7 cellular contexts compared by ENCODE assay signal in genomic region chr2:10147050-10147692, GRCh38. TPM values are rescaled to one million over a fixed set of nuclear protein-coding genes. Genes with fewer than 3 reads are reported as not detected.
DNase-seq lines count a peak whose midpoint lies in the region; ATAC-seq, FAIRE-seq and TF ChIP-seq lines count a peak whose summit lies in the region.
"Not testable (repeated sequence)": the region's sequence is repeated elsewhere in the genome, so short reads cannot be mapped to it uniquely, and the experiment has no call there.

No MANE protein-coding gene starts in this region.

- H2AFZ ChIP-seq in K562 (ENCODE audit: low read depth, low read length) = not testable (repeated sequence)

- FAIRE-seq in K562 (lab: Jason Lieb, UNC) = not testable (repeated sequence)

- WGBS in K562 (ENCODE audit: insufficient coverage, low coverage, missing lambda C conversion rate) = 77% methylated on average over 13 of the region's 15 CpGs
- 87 to 97% (median 95%) methylated on average over 15 of the region's 15 CpGs for WGBS in spleen, 5 donors

- not testable (repeated sequence) for H3K36me3 Mint-ChIP-seq in CD4-positive, CD25-positive, alpha-beta regulatory T cell; chondrocyte (ENCODE audit: low read depth)
- H3K36me3 Mint-ChIP-seq in activated CD4-positive, alpha-beta T cell treated with anti-CD3 and anti-CD28 coated beads, Interleukin-2, amount 10 ng/mL, durations not matched to agents 7 days and 5 days (ENCODE audit: low read depth) = peaks cover 64% of the 10 kb centered on the region

- not testable (repeated sequence) for H3K27me3 Mint-ChIP-seq in CD4-positive, CD25-positive, alpha-beta regulatory T cell; activated CD4-positive, alpha-beta T cell treated with anti-CD3 and anti-CD28 coated beads, Interleukin-2, amount 10 ng/mL, durations not matched to agents 7 days and 5 days; chondrocyte (ENCODE audit: low read depth)

- TF ChIP-seq POLR2A in K562 (conservative IDR thresholded peaks at IDR 0.05); spleen (IDR thresholded peaks at IDR 0.05): not testable (repeated sequence)

- not testable (repeated sequence) for H3K9me3 ChIP-seq in CD4-positive, CD25-positive, alpha-beta regulatory T cell (ENCODE audit: control insufficient read depth in 2 of 2, low read length in 2 of 2); K562 (replicated peaks; ENCODE audit: control insufficient read depth, insufficient read depth, low read depth, low read length); spleen

- not testable (repeated sequence) for H3K4me3 ChIP-seq in CD4-positive, CD25-positive, alpha-beta regulatory T cell (ENCODE audit: low read depth, low read length); K562; spleen

- H3K27ac Mint-ChIP-seq in CD4-positive, CD25-positive, alpha-beta regulatory T cell = peak overlapping the region; percentile 11 to 71 (median 52)
- H3K27ac Mint-ChIP-seq in activated CD4-positive, alpha-beta T cell treated with anti-CD3 and anti-CD28 coated beads, Interleukin-2, amount 10 ng/mL, durations not matched to agents 7 days and 5 days = peak overlapping the region; percentile 68
- H3K27ac Mint-ChIP-seq in chondrocyte (ENCODE audit: unreplicated experiment) = not testable (repeated sequence)

- TF ChIP-seq EP300 in K562 (IDR thresholded peaks at IDR 0.05; ENCODE audit: low read length) = not testable (repeated sequence)

- not testable (repeated sequence) for DNase-seq in CD4-positive, CD25-positive, alpha-beta regulatory T cell; RWPE1 (ENCODE audit: low spot score); activated CD4-positive, alpha-beta T cell treated with anti-CD3 and anti-CD28 coated beads, Interleukin-2, amount 10 ng/mL, durations not matched to agents 7 days and 5 days; K562 (ENCODE audit: extremely low read depth in 1 of 4, low spot score in 3 of 4)
- DNase-seq in chondrocyte (ENCODE audit: low spot score) (peak; percentile 27), cardiac septum (ENCODE audit: low spot score) (peak; percentile 22), spleen (peak; percentile 32)

- not testable (repeated sequence) for TF ChIP-seq RAD21 in K562 (CRISPR knock-in tag; conservative IDR thresholded peaks at IDR 0.05 in 1 of 2, IDR thresholded peaks at IDR 0.05 in 1 of 2)

- in situ Hi-C loops in K562 (cut with MboI) = loop anchor here (10.0 kb wide), 1 partner anchor 268 kb away; no protein-coding TSS in a partner anchor

- H3K4me1 ChIP-seq in CD4-positive, CD25-positive, alpha-beta regulatory T cell (ENCODE audit: control insufficient read depth, insufficient read depth, low read length, poor library complexity, severe bottlenecking); spleen: not testable (repeated sequence)
- H3K4me1 ChIP-seq in K562 (replicated peaks in 1 of 2; ENCODE audit: control insufficient read depth in 2 of 2, insufficient read depth in 2 of 2, low read length in 2 of 2) = peaks cover 0 to 11% of the 10 kb centered on the region in 2 experiments; a peak in 2 of 5 replicates

- not testable (repeated sequence) for H3K4me2 ChIP-seq in K562 (ENCODE audit: insufficient read depth, low read length)

- not testable (repeated sequence) for TF ChIP-seq CTCF in RWPE1 (conservative IDR thresholded peaks at IDR 0.05; ENCODE audit: low read depth); K562 (IDR thresholded peaks at IDR 0.05 in 2 of 3, conservative IDR thresholded peaks at IDR 0.05 in 1 of 3; ENCODE audit: insufficient read depth in 2 of 3, low read depth in 1 of 3, low read length in 3 of 3); chondrocyte (IDR thresholded peaks at IDR 0.05); spleen (IDR thresholded peaks at IDR 0.05 in 8 of 11, conservative IDR thresholded peaks at IDR 0.05 in 3 of 11)

- H3K27ac ChIP-seq in CD4-positive, CD25-positive, alpha-beta regulatory T cell (ENCODE audit: insufficient read depth, low read length, poor library complexity, severe bottlenecking); K562 (ENCODE audit: extremely low read depth, low read depth, low read length); spleen: not testable (repeated sequence)
- H3K27ac ChIP-seq in RWPE1 = peak overlapping the region; percentile 16; the same call in 1 of the 2 replicates

- POLR2A ChIA-PET in RWPE1 (lab: Yijun Ruan, JAX; ENCODE audit: low non-redundant PET); activated CD4-positive, alpha-beta T cell treated with anti-CD3 and anti-CD28 coated beads, Interleukin-2, amount 10 ng/mL, durations not matched to agents 7 days and 5 days (lab: Charles Lee); K562 (lab: Yijun Ruan, JAX): not testable (repeated sequence)

- BruUV-seq in K562 (replicated peaks; lab: Mats Ljungman, UMichigan) = not testable (repeated sequence)

- not testable (repeated sequence) for H3K36me3 ChIP-seq in CD4-positive, CD25-positive, alpha-beta regulatory T cell (ENCODE audit: control insufficient read depth, insufficient read depth, low read length)
- H3K36me3 ChIP-seq in K562 (ENCODE audit: control insufficient read depth, insufficient read depth, low read length) (peaks cover 47% of the 10 kb centered on the region; the same call in 2 of the 3 replicates), spleen (peaks cover 0 to 59% (median 0%) of the 10 kb centered on the region in 6 donors)

- H3K4me1 Mint-ChIP-seq in CD4-positive, CD25-positive, alpha-beta regulatory T cell = peaks cover 10 to 44% (median 14%) of the 10 kb centered on the region in 4 donors
- H3K4me1 Mint-ChIP-seq in activated CD4-positive, alpha-beta T cell treated with anti-CD3 and anti-CD28 coated beads, Interleukin-2, amount 10 ng/mL, durations not matched to agents 7 days and 5 days = peaks cover 33% of the 10 kb centered on the region
- not testable (repeated sequence) for H3K4me1 Mint-ChIP-seq in chondrocyte (ENCODE audit: low read depth)

- not testable (repeated sequence) for H3K4me3 Mint-ChIP-seq in CD4-positive, CD25-positive, alpha-beta regulatory T cell; activated CD4-positive, alpha-beta T cell treated with anti-CD3 and anti-CD28 coated beads, Interleukin-2, amount 10 ng/mL, durations not matched to agents 7 days and 5 days; chondrocyte (ENCODE audit: unreplicated experiment)

- not testable (repeated sequence) for H4K20me1 ChIP-seq in K562 (replicated peaks; ENCODE audit: control insufficient read depth, insufficient read depth, low read length)

- CTCF ChIA-PET in RWPE1 (lab: Yijun Ruan, JAX) = interaction anchor here (0.6 to 0.7 kb wide), 2 partner anchors 220 to 998 kb away, joined by 3 to 5 read pairs; no protein-coding TSS in a partner anchor
- CTCF ChIA-PET in activated CD4-positive, alpha-beta T cell treated with anti-CD3 and anti-CD28 coated beads, Interleukin-2, amount 10 ng/mL, durations not matched to agents 7 days and 5 days (lab: Charles Lee) = interaction anchor here (2.7 kb wide), 1 partner anchor 261 kb away, joined by 6 read pairs; no protein-coding TSS in a partner anchor
- CTCF ChIA-PET in K562 (lab: Yijun Ruan, JAX; ENCODE audit: low intra/inter-chr PET ratio) = not testable (repeated sequence)

- not testable (repeated sequence) for ATAC-seq in CD4-positive, CD25-positive, alpha-beta regulatory T cell (ENCODE audit: low read depth in 2 of 2)
- peak; percentile 18; the same call in 1 of the 3 replicates for ATAC-seq in K562

- not testable (repeated sequence) for H3K9me1 ChIP-seq in K562 (ENCODE audit: control insufficient read depth, insufficient read depth, low read length)

- H3K9ac ChIP-seq in K562 (ENCODE audit: insufficient read depth in 1 of 2, low read depth in 2 of 2, low read length in 2 of 2) = not testable (repeated sequence)

- intact Hi-C loops in K562 (cut with micrococcal nuclease); cardiac septum (cut with DNase I); spleen (cut with DNase I; ENCODE audit: low total_unique reads): not testable (repeated sequence)

- not testable (repeated sequence) for H3K27me3 ChIP-seq in CD4-positive, CD25-positive, alpha-beta regulatory T cell (ENCODE audit: control insufficient read depth, insufficient read depth, low read length); K562 (ENCODE audit: control insufficient read depth in 2 of 2, insufficient read depth in 2 of 2, low read length in 2 of 2); spleen (replicated peaks in 1 of 7)

- H3K9me3 Mint-ChIP-seq in CD4-positive, CD25-positive, alpha-beta regulatory T cell; activated CD4-positive, alpha-beta T cell treated with anti-CD3 and anti-CD28 coated beads, Interleukin-2, amount 10 ng/mL, durations not matched to agents 7 days and 5 days; chondrocyte (ENCODE audit: low read depth): not testable (repeated sequence)

- H3K79me2 ChIP-seq in K562 (ENCODE audit: control insufficient read depth, insufficient read depth, low read length) = not testable (repeated sequence)

RNA-seq across cellular contexts. Expression of gene RRM2, which starts 24.6 kb away (rescaled TPM):
- 7.9 TPM for total RNA-seq in CD4-positive, CD25-positive, alpha-beta regulatory T cell
- 10 to 100 TPM in 2 of 4 donors, 1 to 10 TPM in 2; 7.9 to 25.8 (median 16.7) TPM for polyA plus RNA-seq in CD4-positive, CD25-positive, alpha-beta regulatory T cell
- total RNA-seq in activated CD4-positive, alpha-beta T cell treated with anti-CD3 and anti-CD28 coated beads, Interleukin-2, amount 10 ng/mL, durations not matched to agents 7 days and 5 days = 100 to 1,000 TPM; 496 to 540 TPM
- total RNA-seq in K562 (2011; cell fraction: chromatin; rRNA removed; ENCODE audit: low replicate concordance) = 177 and 207 TPM in 2 replicates
- 94.9 and 117 TPM in 2 replicates for total RNA-seq in K562 (2011; cell fraction: nucleolus; rRNA removed)
- total RNA-seq in K562 (2011; cell fraction: nucleoplasm; rRNA removed) = 132 and 215 TPM in 2 replicates
- 241 and 276 TPM in 2 replicates for total RNA-seq in K562 (2014; rRNA removed)
- 128 and 148 TPM in 2 replicates for total RNA-seq in K562 (2014; rRNA removed; fragmentation: Illumina TruSeq; extraction: Trizol)
- 109 and 112 TPM in 2 replicates for total RNA-seq in K562 (2015; rRNA removed; fragmentation: Illumina TruSeq; extraction: Trizol)
- total RNA-seq in K562 (2021) = 244 and 253 TPM in 2 replicates
- 76.7 and 81.3 TPM in 2 replicates for polyA plus RNA-seq in K562 (2011; rRNA removed)
- 37.8 and 162 TPM in 2 replicates for polyA plus RNA-seq in K562 (2011; cell fraction: cytosol; rRNA removed)
- 55.5 and 78.0 TPM in 2 replicates for polyA plus RNA-seq in K562 (2011; cell fraction: nucleus; rRNA removed)
- 138 and 149 TPM in 2 replicates for polyA plus RNA-seq in K562 (2012)
- 155 and 157 TPM in 2 replicates for polyA plus RNA-seq in K562 (2014; fragmentation: Illumina TruSeq; extraction: Trizol)
- 10 to 100 TPM; 50.1 to 50.7 TPM for polyA plus RNA-seq in K562 (2014; fragmentation: Nextera tagmentation; extraction: Ambion mirVana)
- 161 and 210 TPM in 2 replicates for polyA plus RNA-seq in K562 (2014; rRNA removed)
- 142 and 163 TPM in 2 replicates for polyA minus RNA-seq in K562 (2011; rRNA and poly(A)+ RNA removed)
- 82.7 and 91.7 TPM in 2 replicates for polyA minus RNA-seq in K562 (2011; cell fraction: cytosol; rRNA and poly(A)+ RNA removed)
- polyA minus RNA-seq in K562 (2011; cell fraction: nucleus; rRNA and poly(A)+ RNA removed) = 107 and 116 TPM in 2 replicates
- total RNA-seq in chondrocyte = 25.7 to 48.3 TPM (median 26.0 TPM) in 3 replicates
- 0.35 TPM for total RNA-seq in cardiac septum
- 10 to 100 TPM in 5 of 7 donors, 1 to 10 TPM in 2; 6.3 to 39.2 (median 14.3) TPM for total RNA-seq in spleen
- polyA plus RNA-seq in spleen = 10 to 100 TPM in 2 of 3 donors, 1 to 10 TPM in 1; 2.3 to 15.6 (median 12.4) TPM
